ENCODE assay signal across 19 cellular contexts in the genomic region with DNA sequence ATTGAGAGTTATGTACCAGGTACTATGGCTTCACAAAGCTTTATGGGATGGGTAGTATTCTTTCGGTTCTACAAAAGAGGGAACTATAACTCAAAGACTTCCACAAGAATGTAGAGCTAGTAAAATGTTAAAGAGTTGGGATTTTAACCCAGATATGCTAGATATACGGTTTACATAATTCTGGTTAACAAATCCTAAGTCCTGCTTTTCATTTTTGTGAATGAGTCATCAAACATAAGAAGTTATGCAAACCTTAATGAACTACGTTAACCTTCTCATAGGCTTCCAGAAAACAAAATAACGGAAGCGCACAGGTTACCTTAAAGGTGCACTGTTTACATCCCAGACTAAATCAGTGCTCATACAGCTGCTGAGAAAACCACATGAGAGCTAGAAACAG.
"Had no signal": no experiment of that assay in that cellular context is flagged by ENCODE, and none has a peak within 500 bp of the region (broad histone marks: within the 10 kb centered on the region; RNA-seq: fewer than 3 reads in every experiment).

No MANE protein-coding gene starts in this region.

- H2AFZ ChIP-seq: hepatocyte had no signal

- ATAC-seq: foreskin keratinocyte; left colon; mucosa of descending colon; naive thymus-derived CD8-positive, alpha-beta T cell had no signal

- H3K4me3 Mint-ChIP-seq: naive thymus-derived CD8-positive, alpha-beta T cell; neural crest cell; type B pancreatic cell had no signal

- H3K27ac ChIP-seq: foreskin keratinocyte, hepatocyte had no signal

- H3K4me2 ChIP-seq: hepatocyte had no signal

- H3K36me3 Mint-ChIP-seq: naive thymus-derived CD8-positive, alpha-beta T cell; type B pancreatic cell had no signal

- DNase-seq: dermis blood vessel endothelial cell; esophagus squamous epithelium; foreskin keratinocyte; head of caudate nucleus; left colon; mucosa of descending colon; naive thymus-derived CD8-positive, alpha-beta T cell; posterior cingulate gyrus; sigmoid colon; stimulated activated CD4-positive, alpha-beta T cell treated with anti-CD3 and anti-CD28 coated beads, Interleukin-12 subunit alpha, Interleukin-12 subunit beta, amount 100 ng/mL, for 4 hours; stimulated activated CD4-positive, alpha-beta T cell treated with anti-CD3 and anti-CD28 coated beads, Interleukin-2, amount 100 ng/mL, for 48 hours; stimulated activated naive CD4-positive, alpha-beta T cell treated with Interleukin-2 at 50 U/mL for 16 hours had no signal

- H3K27ac Mint-ChIP-seq: type B pancreatic cell had no signal

- H3K27me3 Mint-ChIP-seq: type B pancreatic cell had no signal

- H3K4me3 ChIP-seq: esophagus squamous epithelium, hepatocyte, mucosa of descending colon, right atrium auricular region, sigmoid colon, skin epidermis, vagina had no signal

- H3K27me3 ChIP-seq: esophagus squamous epithelium, foreskin keratinocyte, hepatocyte, right atrium auricular region, sigmoid colon, vagina had no signal

- H3K9me3 Mint-ChIP-seq: naive thymus-derived CD8-positive, alpha-beta T cell; neural crest cell; type B pancreatic cell had no signal

- H3K4me1 ChIP-seq: foreskin keratinocyte had no signal

- H3K79me2 ChIP-seq: hepatocyte had no signal

- FAIRE-seq: colon had no signal

- H3K9me3 ChIP-seq: esophagus squamous epithelium, mucosa of descending colon, right atrium auricular region, sigmoid colon, vagina had no signal

- H3K36me3 ChIP-seq: esophagus squamous epithelium, right atrium auricular region, sigmoid colon, vagina had no signal
